1 cellular context compared by ENCODE assay signal in the genomic region with DNA sequence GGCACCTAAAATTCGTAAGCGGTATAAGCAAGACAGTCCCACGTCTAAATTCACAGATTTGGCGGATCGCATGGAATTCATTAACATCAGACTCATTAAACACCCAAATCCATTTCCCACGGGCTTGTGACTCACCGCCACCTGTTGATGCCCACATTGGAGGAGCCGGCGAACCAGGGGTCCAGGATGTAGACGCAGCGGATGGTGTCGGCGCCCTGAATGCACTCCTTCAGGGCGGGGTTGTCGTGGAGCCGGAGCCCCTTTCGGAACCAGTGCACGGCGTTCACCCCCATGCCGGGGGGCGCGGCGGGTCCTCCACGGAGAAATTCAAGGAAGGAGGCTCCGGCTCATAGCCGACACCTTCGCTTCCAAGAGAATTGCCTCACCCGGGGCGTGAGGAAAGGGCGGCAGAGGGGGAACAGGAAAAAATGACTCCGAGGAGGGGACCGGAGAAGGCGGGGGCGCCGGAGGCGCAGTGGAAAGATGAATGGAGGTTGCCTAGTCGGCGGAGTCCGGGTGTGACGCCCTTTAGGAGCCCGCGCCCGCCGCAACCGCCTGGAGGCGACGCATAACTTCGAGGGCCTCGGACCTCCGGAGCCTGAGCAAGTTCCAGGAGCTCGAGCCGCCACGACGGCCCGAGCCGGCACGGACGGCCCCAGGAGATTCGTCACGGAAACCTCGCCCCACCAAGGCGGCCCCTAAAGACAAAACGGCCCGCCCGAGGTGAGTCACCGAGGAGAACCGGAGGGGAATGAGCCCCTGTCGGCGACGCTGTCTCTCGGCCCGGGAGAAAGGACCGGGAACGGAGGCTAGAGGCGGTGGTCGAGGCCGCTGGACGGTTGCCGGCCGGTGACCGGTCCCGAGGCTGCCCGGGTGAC.
TF ChIP-seq lines count a peak whose summit lies in the region.

No MANE protein-coding gene starts in this region.

TF ChIP-seq in IMR-90, 13 proteins besides CTCF, POLR2A, EP300 and RAD21:
- TF ChIP-seq RCOR1 (IDR thresholded peaks at IDR 0.05; ENCODE audit: insufficient replicate concordance, low read length) (no peak), MXI1 (IDR thresholded peaks at IDR 0.05; ENCODE audit: borderline replicate concordance, low read depth, low read length) (no peak), CEBPB (IDR thresholded peaks at IDR 0.05; ENCODE audit: low read depth, low read length) (0 out of 2 replicates have a peak, but pooled peaks have one; percentile 30), NFE2L2 (IDR thresholded peaks at IDR 0.05; ENCODE audit: low read depth, low read length) (no peak), BHLHE40 (IDR thresholded peaks at IDR 0.05; ENCODE audit: low read depth, low read length) (no peak), FOS (IDR thresholded peaks at IDR 0.05; ENCODE audit: low read depth, low read length) (no peak)
- TF ChIP-seq, protein P1, sequence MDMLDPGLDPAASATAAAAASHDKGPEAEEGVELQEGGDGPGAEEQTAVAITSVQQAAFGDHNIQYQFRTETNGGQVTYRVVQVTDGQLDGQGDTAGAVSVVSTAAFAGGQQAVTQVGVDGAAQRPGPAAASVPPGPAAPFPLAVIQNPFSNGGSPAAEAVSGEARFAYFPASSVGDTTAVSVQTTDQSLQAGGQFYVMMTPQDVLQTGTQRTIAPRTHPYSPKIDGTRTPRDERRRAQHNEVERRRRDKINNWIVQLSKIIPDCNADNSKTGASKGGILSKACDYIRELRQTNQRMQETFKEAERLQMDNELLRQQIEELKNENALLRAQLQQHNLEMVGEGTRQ (IDR thresholded peaks at IDR 0.05; ENCODE audit: low read depth, low read length), result no peak
